In genomic region chr17:6555331-6556120, GRCh38 we compare ENCODE assay signal across 1 cellular context.
TF ChIP-seq lines count a peak whose summit lies in the region.

No MANE protein-coding gene starts in this region.

TF ChIP-seq in HepG2, 621 proteins besides CTCF, POLR2A, EP300 and RAD21 (continued from another document):
- TF ChIP-seq PITX1 (CRISPR knock-in tag; IDR thresholded peaks at IDR 0.05): no peak
- no peak for TF ChIP-seq SP5 (CRISPR knock-in tag; IDR thresholded peaks at IDR 0.05; ENCODE audit: borderline replicate concordance, low read depth)
- TF ChIP-seq ZNF546 (CRISPR knock-in tag; conservative IDR thresholded peaks at IDR 0.05): no peak
